1 cellular context compared by ENCODE assay signal in the genomic region with DNA sequence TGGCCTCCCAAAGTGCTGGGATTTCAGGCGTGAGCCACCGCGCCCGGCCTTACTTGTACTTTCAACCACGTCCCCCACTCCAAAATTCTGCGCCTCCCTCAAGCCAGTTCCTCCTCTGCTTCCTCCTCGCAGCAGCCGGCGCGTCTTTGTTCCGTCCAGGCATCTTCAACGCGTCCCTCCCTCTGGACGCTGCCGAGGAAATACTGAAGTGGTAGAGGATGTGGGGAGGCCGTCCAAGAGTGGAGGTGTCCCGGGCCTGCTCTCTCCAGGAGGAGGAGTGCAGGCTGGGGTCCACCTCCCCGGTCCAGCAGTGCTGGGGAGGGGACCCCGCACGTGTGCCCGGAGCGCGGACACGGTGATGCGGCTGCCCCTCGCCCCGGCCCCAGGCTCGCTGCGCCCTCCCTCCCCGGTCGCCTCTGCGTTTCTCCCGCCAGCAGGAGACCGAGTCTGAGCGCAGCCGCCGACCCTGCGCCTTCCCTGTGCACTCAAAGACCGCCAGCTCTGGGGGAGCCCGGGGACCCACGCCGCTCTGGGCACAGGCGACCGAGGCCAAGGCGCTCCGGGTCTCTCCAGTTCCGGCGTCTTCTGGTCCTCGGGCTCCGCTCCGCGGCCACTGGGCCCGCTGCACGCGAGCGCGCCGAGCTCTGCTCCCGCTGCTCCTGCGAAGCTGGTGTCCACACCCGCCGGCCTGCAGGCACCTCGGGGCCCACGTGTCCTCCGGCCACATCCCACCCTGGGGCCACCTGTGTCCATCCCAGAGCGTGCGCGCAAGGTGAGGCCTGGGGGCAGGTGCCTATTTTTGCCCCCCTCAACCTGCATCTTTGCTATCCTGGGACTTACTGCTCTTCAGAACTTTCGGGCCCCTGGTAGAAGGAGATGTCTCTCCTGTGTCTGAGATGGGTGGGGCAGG.
A peak's percentile ranks its signal among the peaks of the same experiment; 100 is the strongest.
TF ChIP-seq lines count a peak whose summit lies in the region.

No MANE protein-coding gene starts in this region.

TF ChIP-seq in A549, 52 proteins besides CTCF, POLR2A, EP300 and RAD21 (continued from another document):
- TF ChIP-seq, protein P1, sequence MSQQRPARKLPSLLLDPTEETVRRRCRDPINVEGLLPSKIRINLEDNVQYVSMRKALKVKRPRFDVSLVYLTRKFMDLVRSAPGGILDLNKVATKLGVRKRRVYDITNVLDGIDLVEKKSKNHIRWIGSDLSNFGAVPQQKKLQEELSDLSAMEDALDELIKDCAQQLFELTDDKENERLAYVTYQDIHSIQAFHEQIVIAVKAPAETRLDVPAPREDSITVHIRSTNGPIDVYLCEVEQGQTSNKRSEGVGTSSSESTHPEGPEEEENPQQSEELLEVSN (IDR thresholded peaks at IDR 0.05; ENCODE audit: borderline replicate concordance, low read depth), result peak; percentile 92
- TF ChIP-seq KDM5A (IDR thresholded peaks at IDR 0.05), result no peak
- TF ChIP-seq HDAC2 (IDR thresholded peaks at IDR 0.05), result peak; percentile 83
- TF ChIP-seq, protein P2, sequence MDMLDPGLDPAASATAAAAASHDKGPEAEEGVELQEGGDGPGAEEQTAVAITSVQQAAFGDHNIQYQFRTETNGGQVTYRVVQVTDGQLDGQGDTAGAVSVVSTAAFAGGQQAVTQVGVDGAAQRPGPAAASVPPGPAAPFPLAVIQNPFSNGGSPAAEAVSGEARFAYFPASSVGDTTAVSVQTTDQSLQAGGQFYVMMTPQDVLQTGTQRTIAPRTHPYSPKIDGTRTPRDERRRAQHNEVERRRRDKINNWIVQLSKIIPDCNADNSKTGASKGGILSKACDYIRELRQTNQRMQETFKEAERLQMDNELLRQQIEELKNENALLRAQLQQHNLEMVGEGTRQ (IDR thresholded peaks at IDR 0.05), result peak; percentile 69
- TF ChIP-seq ZC3H11A (IDR thresholded peaks at IDR 0.05), result peak; percentile 1; the same call in 1 of the 2 replicates
- TF ChIP-seq, protein P3, sequence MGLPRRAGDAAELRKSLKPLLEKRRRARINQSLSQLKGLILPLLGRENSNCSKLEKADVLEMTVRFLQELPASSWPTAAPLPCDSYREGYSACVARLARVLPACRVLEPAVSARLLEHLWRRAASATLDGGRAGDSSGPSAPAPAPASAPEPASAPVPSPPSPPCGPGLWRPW (IDR thresholded peaks at IDR 0.05), result no peak
- TF ChIP-seq PHF8 (IDR thresholded peaks at IDR 0.05; ENCODE audit: borderline replicate concordance, low read depth), result no peak
- no peak for TF ChIP-seq TP53 (CRISPR knock-in tag; IDR thresholded peaks at IDR 0.05)
- TF ChIP-seq SMC3 (IDR thresholded peaks at IDR 0.05), result peak; percentile 65
- TF ChIP-seq JUN (IDR thresholded peaks at IDR 0.05), result peak in 1 of 2 experiments; percentile 44; a peak in 1 of 5 replicates
- TF ChIP-seq, protein P4, sequence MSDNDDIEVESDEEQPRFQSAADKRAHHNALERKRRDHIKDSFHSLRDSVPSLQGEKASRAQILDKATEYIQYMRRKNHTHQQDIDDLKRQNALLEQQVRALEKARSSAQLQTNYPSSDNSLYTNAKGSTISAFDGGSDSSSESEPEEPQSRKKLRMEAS (IDR thresholded peaks at IDR 0.05), result peak; percentile 89
